Comparison of ENCODE assay signal across 8 cellular contexts in the genomic region with DNA sequence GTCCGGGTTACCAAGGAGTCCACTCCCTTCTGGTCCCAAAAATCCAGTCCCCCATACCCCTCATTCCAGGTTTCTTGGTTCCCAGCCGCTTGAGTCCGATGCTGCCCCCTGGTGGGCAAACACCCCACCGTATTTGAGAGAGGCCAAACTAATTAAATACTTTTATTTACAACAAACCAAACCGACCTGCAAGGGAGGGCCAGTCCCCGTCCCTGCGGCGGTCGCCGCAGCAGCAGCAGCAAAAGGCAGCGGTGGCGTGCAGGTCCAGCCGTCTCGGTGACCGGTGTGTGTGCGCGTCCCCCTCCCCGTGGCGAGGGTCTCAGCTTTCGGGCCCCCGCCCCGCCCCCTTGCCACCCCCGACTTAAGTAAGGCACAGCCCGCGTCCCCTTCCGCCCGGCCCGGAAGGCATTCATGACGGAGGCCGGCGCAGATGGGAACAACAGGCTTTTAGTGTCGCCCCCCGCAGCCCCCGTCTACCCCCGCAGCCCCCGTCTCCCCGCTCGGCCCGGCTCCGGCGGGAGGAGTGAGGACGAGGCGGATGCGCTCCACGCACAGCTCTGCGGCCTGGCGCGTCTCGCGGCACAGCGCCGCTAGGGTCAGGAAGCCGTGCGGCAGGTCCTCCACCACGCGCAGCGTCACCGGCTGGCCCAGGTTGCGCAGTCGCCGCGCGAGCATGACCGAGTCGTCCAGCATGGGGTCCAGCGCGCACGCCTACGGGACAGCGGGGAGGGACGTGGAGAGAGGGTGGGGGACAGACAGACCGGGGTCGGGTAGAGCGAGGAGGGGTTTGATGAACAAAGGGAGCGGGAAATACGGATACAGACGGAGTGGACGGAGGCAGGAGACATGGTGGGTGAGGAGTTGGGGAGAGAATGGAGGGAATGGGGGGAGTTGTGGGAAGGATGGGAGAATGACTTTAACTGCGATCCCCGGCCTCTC. TPM values are rescaled to one million over a fixed set of nuclear protein-coding genes. Genes with fewer than 3 reads are reported as not detected.
DNase-seq lines count a peak whose midpoint lies in the region; ATAC-seq and TF ChIP-seq lines count a peak whose summit lies in the region.

No MANE protein-coding gene starts in this region.

- H3K4me3 ChIP-seq in IMR-90 (ENCODE audit: insufficient read depth, low read depth, low read length) (peak overlapping the region; percentile 65), gastroesophageal sphincter (peak overlapping the region; percentile 38 to 69), neuronal stem cell (ENCODE audit: low read length in 2 of 2) (peak overlapping the region; percentile 65 to 93)

- no peak overlapping the region for H2BK20ac ChIP-seq in IMR-90 (ENCODE audit: low read depth, low read length)

- H2BK120ac ChIP-seq in IMR-90 (ENCODE audit: low read depth, low read length): no peak overlapping the region
- H2BK120ac ChIP-seq in neuronal stem cell (ENCODE audit: low read depth, low read length): peak overlapping the region; percentile 69

- CTCF ChIA-PET in IMR-90 (lab: Yijun Ruan, JAX): interaction anchor here (1.5 kb wide), 1 partner anchor 39 kb away, joined by 4 read pairs; no protein-coding TSS in a partner anchor

- H3K14ac ChIP-seq in IMR-90 (replicated peaks; ENCODE audit: low read depth, low read length) (peak overlapping the region; percentile 69), neuronal stem cell (ENCODE audit: low read length) (peak overlapping the region; percentile 42)

- H3K23ac ChIP-seq in IMR-90 (ENCODE audit: low read depth, low read length) (peak overlapping the region; percentile 71; the same call in 1 of the 2 replicates), neuronal stem cell (ENCODE audit: low read depth, low read length, poor library complexity) (peak overlapping the region; percentile 87)

- peak overlapping the region; percentile 19; the same call in 1 of the 2 replicates for H3K27ac ChIP-seq in IMR-90 (ENCODE audit: insufficient read depth, low read length)
- H3K27ac ChIP-seq in gastroesophageal sphincter: peak overlapping the region in 3 of 4 donors; percentile 59 to 79 (median 71)
- H3K27ac ChIP-seq in neuronal stem cell (replicated peaks; ENCODE audit: low read length): peak overlapping the region; percentile 85

- H2AK5ac ChIP-seq in IMR-90 (ENCODE audit: low read depth, low read length) (peak overlapping the region; percentile 71; the same call in 1 of the 2 replicates), neuronal stem cell (ENCODE audit: low read depth, low read length) (peak overlapping the region; percentile 71)

- TF ChIP-seq EP300 in gastroesophageal sphincter (IDR thresholded peaks at IDR 0.05): no peak

- BruUV-seq in IMR-90 (replicated peaks; lab: Mats Ljungman, UMichigan): no TSS peak

- POLR2A ChIA-PET in IMR-90 (lab: Charles Lee; ENCODE audit: unreplicated experiment): interaction anchor here (0.5 kb wide), 1 partner anchor 11 kb away, joined by 3 read pairs; no protein-coding TSS in a partner anchor

- peak; percentile 61 for DNase-seq in Caki2 (ENCODE audit: low read depth)
- DNase-seq in IMR-90: peak; percentile 73
- peak; percentile 60 to 64 for DNase-seq in SHP77 (lab: John Stamatoyannopoulos, UW)
- peak; percentile 77 for DNase-seq in activated naive CD4-positive, alpha-beta T cell treated with Interleukin-2 at 50 U/mL for 16 hours
- peak; percentile 84 for DNase-seq in neuronal stem cell (ENCODE audit: low spot score)
- DNase-seq in stromal cell of bone marrow (ENCODE audit: low read depth): peak; percentile 33

- H4K8ac ChIP-seq in IMR-90 (ENCODE audit: low read depth in 2 of 2, low read length in 2 of 2) (peak overlapping the region in 1 of 2 experiments; percentile 86; a peak in 2 of 4 replicates), neuronal stem cell (ENCODE audit: low read depth, low read length) (no peak overlapping the region)

- no peaks in the 10 kb centered on the region for H3K9me3 ChIP-seq in IMR-90 (ENCODE audit: control insufficient read depth, insufficient read depth, low read length)
- no peaks in the 10 kb centered on the region for H3K9me3 ChIP-seq in gastroesophageal sphincter
- H3K9me3 ChIP-seq in neuronal stem cell (replicated peaks in 1 of 2; ENCODE audit: control insufficient read depth in 2 of 2, insufficient read depth in 1 of 2, low read depth in 1 of 2, low read length in 2 of 2): no peaks in the 10 kb centered on the region

- H3K9ac ChIP-seq in IMR-90 (ENCODE audit: low read depth, low read length) (peak overlapping the region; percentile 74), neuronal stem cell (ENCODE audit: low read depth, low read length, poor library complexity) (peak overlapping the region; percentile 98)

- H3K4ac ChIP-seq in IMR-90 (ENCODE audit: low read depth, low read length) (peak overlapping the region; percentile 70), neuronal stem cell (ENCODE audit: low read length) (no peak overlapping the region)

- no peaks in the 10 kb centered on the region for H3K36me3 ChIP-seq in IMR-90 (ENCODE audit: control insufficient read depth, insufficient read depth, low read length)
- peaks cover 0 to 4% of the 10 kb centered on the region in 2 donors for H3K36me3 ChIP-seq in gastroesophageal sphincter
- peaks cover 6 to 33% of the 10 kb centered on the region in 2 donors for H3K36me3 ChIP-seq in neuronal stem cell (replicated peaks in 1 of 2; ENCODE audit: control insufficient read depth in 2 of 2, insufficient read depth in 2 of 2, low read length in 2 of 2)

- H3K4me2 ChIP-seq in IMR-90 (ENCODE audit: low read depth, low read length) (peak overlapping the region; percentile 97), neuronal stem cell (ENCODE audit: insufficient read depth, low read length, poor library complexity, severe bottlenecking) (peak overlapping the region; percentile 78)

- peak; percentile 51 for ATAC-seq in IMR-90 (ENCODE audit: low read depth)
- peak; percentile 70 for ATAC-seq in gastroesophageal sphincter
- ATAC-seq in GM18498 (IDR thresholded peaks at IDR 0.05; ENCODE audit: unreplicated experiment): no peak

- WGBS in IMR-90 (ENCODE audit: extremely low coverage in 2 of 2, insufficient read length in 1 of 2), 2 experiments: 1% methylated on average over 31 of the region's 80 CpGs; no CpG with 5 or more reads in 1 of the 2 experiments
- WGBS in gastroesophageal sphincter (ENCODE audit: low coverage in 1 of 2), 2 donors: 0 to 3% methylated on average over 5 to 25 of the region's 80 CpGs
- WGBS in neuronal stem cell (ENCODE audit: extremely low coverage in 2 of 2, insufficient read length in 2 of 2, insufficient replicate concordance in 1 of 2), 2 donors: no CpG with 5 or more reads among the region's 80 CpGs

- H4K91ac ChIP-seq in IMR-90 (ENCODE audit: insufficient read depth, low read depth, low read length): peak overlapping the region; percentile 29; the same call in 1 of the 2 replicates
- H4K91ac ChIP-seq in neuronal stem cell (ENCODE audit: low read depth, low read length, poor library complexity): no peak overlapping the region

- H2BK15ac ChIP-seq in IMR-90 (ENCODE audit: low read depth, low read length) (no peak overlapping the region), neuronal stem cell (ENCODE audit: low read length) (no peak overlapping the region)

- H3K18ac ChIP-seq in IMR-90 (ENCODE audit: low read depth, low read length): 0 out of 2 replicates have a peak overlapping the region, but pooled peaks have one; percentile 16
- H3K18ac ChIP-seq in neuronal stem cell (ENCODE audit: low read length): peak overlapping the region; percentile 97

- TF ChIP-seq POLR2A in IMR-90 (IDR thresholded peaks at IDR 0.05; ENCODE audit: low read depth, low read length) (no peak), gastroesophageal sphincter (IDR thresholded peaks at IDR 0.05) (no peak)

- in situ Hi-C loops in Caki2 (cut with HindIII; ENCODE audit: low pct_unique_long_range_greater_than_20kb, low sequenced_read_pairs) (no loop called here), IMR-90 (cut with MboI; ENCODE audit: low sequenced_read_pairs) (no loop called here)

- no peak overlapping the region for H2BK12ac ChIP-seq in neuronal stem cell (ENCODE audit: low read length)

- peaks cover 9% of the 10 kb centered on the region; the same call in 1 of the 2 replicates for H3K4me1 ChIP-seq in IMR-90 (ENCODE audit: control insufficient read depth, insufficient read depth, low read length)
- peaks cover 0 to 29% (median 15%) of the 10 kb centered on the region in 3 donors for H3K4me1 ChIP-seq in gastroesophageal sphincter
- peaks cover 18 to 19% of the 10 kb centered on the region in 2 donors for H3K4me1 ChIP-seq in neuronal stem cell (ENCODE audit: control insufficient read depth in 2 of 2, insufficient read depth in 1 of 2, low read depth in 1 of 2, low read length in 2 of 2)

- intact Hi-C loops in IMR-90 (cut with micrococcal nuclease): loop anchor here (10.0 kb wide), 1 partner anchor 267 kb away; a partner anchor contains a TSS

- peaks cover 0 to 39% of the 10 kb centered on the region in 2 experiments; a peak in 2 of 4 replicates for H3K79me1 ChIP-seq in IMR-90 (ENCODE audit: low read depth in 1 of 2, low read length in 2 of 2)
- peaks cover 9% of the 10 kb centered on the region for H3K79me1 ChIP-seq in neuronal stem cell (ENCODE audit: low read depth, low read length)

- H4K5ac ChIP-seq in IMR-90 (ENCODE audit: low read depth, low read length): peak overlapping the region; percentile 45

- H2AK9ac ChIP-seq in IMR-90 (replicated peaks; ENCODE audit: low read depth, low read length, poor library complexity): peak overlapping the region; percentile 93

- H3K27me3 ChIP-seq in IMR-90 (ENCODE audit: control insufficient read depth, insufficient read depth, low read length) (no peaks in the 10 kb centered on the region), gastroesophageal sphincter (no peaks in the 10 kb centered on the region), neuronal stem cell (ENCODE audit: control insufficient read depth in 3 of 3, insufficient read depth in 3 of 3, low read depth in 1 of 3, low read length in 3 of 3) (no peaks in the 10 kb centered on the region)

- peaks cover 9% of the 10 kb centered on the region; the same call in 1 of the 2 replicates for H4K20me1 ChIP-seq in IMR-90 (ENCODE audit: insufficient read depth, low read length)

- dilution Hi-C loops in IMR-90 (cut with HindIII; ENCODE audit: low sequenced_read_pairs, unreplicated experiment): no loop called here

- peak overlapping the region; percentile 94 for H2AFZ ChIP-seq in IMR-90 (replicated peaks; ENCODE audit: low read length, poor library complexity)
- peak overlapping the region; percentile 83 for H2AFZ ChIP-seq in neuronal stem cell (ENCODE audit: low read length)

- TF ChIP-seq CTCF in IMR-90 (conservative IDR thresholded peaks at IDR 0.05; ENCODE audit: low read depth, low read length) (peak; percentile 79), gastroesophageal sphincter (IDR thresholded peaks at IDR 0.05) (peak in 3 of 4 experiments; percentile 63 to 81 (median 78))

- no peak overlapping the region for H3K56ac ChIP-seq in IMR-90 (ENCODE audit: extremely low read depth, insufficient read depth, low read length)

- H2BK5ac ChIP-seq in IMR-90 (ENCODE audit: low read depth, low read length, poor library complexity, severe bottlenecking): no peak overlapping the region
- H2BK5ac ChIP-seq in neuronal stem cell (ENCODE audit: low read length): no peak overlapping the region

- peak; percentile 53 for TF ChIP-seq RAD21 in IMR-90 (IDR thresholded peaks at IDR 0.05; ENCODE audit: low read length)

- peaks cover 16% of the 10 kb centered on the region for H3K9me1 ChIP-seq in IMR-90 (ENCODE audit: insufficient read depth, low read length)

RNA-seq across cellular contexts. Expression of a gene that starts 11.5 kb away (rescaled TPM):
- total RNA-seq in Caki2 (2014; rRNA removed; shearing (Covaris generic); ENCODE audit: low replicate concordance): 22.1 TPM in 1 of 2 replicates, not detected in the other
- total RNA-seq in IMR-90 (2012; rRNA removed): not detected in 2 replicates
- 1.0 and 1.2 TPM in 2 replicates for polyA plus RNA-seq in IMR-90 (2012; rRNA removed)
- not detected in 2 replicates for polyA plus RNA-seq in IMR-90 (2012; cell fraction: cytosol; rRNA removed)
- 0.23 TPM in 1 of 2 replicates, not detected in the other for polyA plus RNA-seq in IMR-90 (2012; cell fraction: nucleus; rRNA removed; ENCODE audit: low replicate concordance)
- 10 to 100 TPM in 1 of 4 donors, 1 to 10 TPM in 1, not detected in 2; 1.7 to 17.5 TPM for total RNA-seq in gastroesophageal sphincter
- polyA plus RNA-seq in neuronal stem cell (2013, experiment 1 of 2): 41.6 TPM
- polyA plus RNA-seq in neuronal stem cell (2013, experiment 2 of 2): 43.2 TPM

RNA-seq across cellular contexts. Expression of a gene that starts 25.6 kb away (rescaled TPM):
- 5.7 and 13.1 TPM in 2 replicates for total RNA-seq in Caki2 (2014; rRNA removed; shearing (Covaris generic); ENCODE audit: low replicate concordance)
- total RNA-seq in IMR-90 (2012; rRNA removed): 0.83 and 1.1 TPM in 2 replicates
- 5.4 and 5.9 TPM in 2 replicates for polyA plus RNA-seq in IMR-90 (2012; rRNA removed)
- 3.2 and 4.7 TPM in 2 replicates for polyA plus RNA-seq in IMR-90 (2012; cell fraction: cytosol; rRNA removed)
- 2.2 and 7.5 TPM in 2 replicates for polyA plus RNA-seq in IMR-90 (2012; cell fraction: nucleus; rRNA removed; ENCODE audit: low replicate concordance)
- total RNA-seq in gastroesophageal sphincter: 10 to 100 TPM in 1 of 4 donors, 1 to 10 TPM in 3; 3.4 to 15.3 (median 6.6) TPM
- 10.6 TPM for polyA plus RNA-seq in neuronal stem cell (2013, experiment 1 of 2)
- polyA plus RNA-seq in neuronal stem cell (2013, experiment 2 of 2): 10.0 TPM

RNA-seq across cellular contexts. Expression of a gene that starts 41.1 kb away (rescaled TPM):
- not detected in 2 replicates for total RNA-seq in Caki2 (2014; rRNA removed; shearing (Covaris generic); ENCODE audit: low replicate concordance)
- not detected in 2 replicates for total RNA-seq in IMR-90 (2012; rRNA removed)
- not detected in 2 replicates for polyA plus RNA-seq in IMR-90 (2012; rRNA removed)
- not detected in 2 replicates for polyA plus RNA-seq in IMR-90 (2012; cell fraction: cytosol; rRNA removed)
- not detected in 2 replicates for polyA plus RNA-seq in IMR-90 (2012; cell fraction: nucleus; rRNA removed; ENCODE audit: low replicate concordance)
- 1 to 10 TPM in 1 of 4 donors, not detected in 3; 6.5 TPM for total RNA-seq in gastroesophageal sphincter
- not detected for polyA plus RNA-seq in neuronal stem cell (2013, experiment 1 of 2)
- not detected for polyA plus RNA-seq in neuronal stem cell (2013, experiment 2 of 2)

Comparison
In these comparisons a context has a peak if more than half of its experiments do, and no peak if none do; other contexts are left out.
1. DNase-seq: peak in every context shown above with its lines; median percentile 84 in neuronal stem cell; 77 in activated naive CD4-positive, alpha-beta T cell treated with Interleukin-2 at 50 U/mL for 16 hours; 73 in IMR-90; 62 in SHP77; 61 in Caki2; 33 in stromal cell of bone marrow.
2. H3K27ac ChIP-seq: peak in every context shown above with its lines; median percentile 85 in neuronal stem cell; 71 in gastroesophageal sphincter; 19 in IMR-90.